Comparison of ENCODE assay signal across 8 cellular contexts in genomic region chr15:98866503-98866902, GRCh38.
DNase-seq lines count a peak whose midpoint lies in the region; ATAC-seq and TF ChIP-seq lines count a peak whose summit lies in the region.

No MANE protein-coding gene starts in this region.

- ATAC-seq in right cardiac atrium: peak in 1 of 2 donors; percentile 65
- ATAC-seq in stimulated activated effector memory CD8-positive, alpha-beta T cell treated with anti-CD3 and anti-CD28 coated beads, Interleukin-12 subunit alpha, Interleukin-12 subunit beta, amount 100 ng/mL, for 72 hours: no peak
- ATAC-seq in HG03521 (IDR thresholded peaks at IDR 0.05; ENCODE audit: unreplicated experiment): no peak

- H3K4me3 Mint-ChIP-seq in activated naive CD4-positive, alpha-beta T cell treated with anti-CD3 and anti-CD28 coated beads, Interleukin-2, amount 10 ng/mL, durations not matched to agents 7 days and 5 days: peak overlapping the region; percentile 82
- peak overlapping the region; percentile 76 for H3K4me3 Mint-ChIP-seq in stimulated activated effector memory CD8-positive, alpha-beta T cell treated with anti-CD3 and anti-CD28 coated beads, Interleukin-12 subunit alpha, Interleukin-12 subunit beta, amount 100 ng/mL, for 72 hours

- peaks cover 30% of the 10 kb centered on the region for H3K4me1 Mint-ChIP-seq in activated naive CD4-positive, alpha-beta T cell treated with anti-CD3 and anti-CD28 coated beads, Interleukin-2, amount 10 ng/mL, durations not matched to agents 7 days and 5 days
- peaks cover 21% of the 10 kb centered on the region for H3K4me1 Mint-ChIP-seq in stimulated activated effector memory CD8-positive, alpha-beta T cell treated with anti-CD3 and anti-CD28 coated beads, Interleukin-12 subunit alpha, Interleukin-12 subunit beta, amount 100 ng/mL, for 72 hours

- no peaks in the 10 kb centered on the region for H3K9me3 ChIP-seq in right cardiac atrium (ENCODE audit: control insufficient read depth, low read length)

- peak overlapping the region; percentile 90 for H3K27ac Mint-ChIP-seq in activated naive CD4-positive, alpha-beta T cell treated with anti-CD3 and anti-CD28 coated beads, Interleukin-2, amount 10 ng/mL, durations not matched to agents 7 days and 5 days
- H3K27ac Mint-ChIP-seq in stimulated activated effector memory CD8-positive, alpha-beta T cell treated with anti-CD3 and anti-CD28 coated beads, Interleukin-12 subunit alpha, Interleukin-12 subunit beta, amount 100 ng/mL, for 72 hours: peak overlapping the region; percentile 92

- no peak for DNase-seq in activated naive CD4-positive, alpha-beta T cell treated with anti-CD3 and anti-CD28 coated beads, Interleukin-2, amount 10 ng/mL, durations not matched to agents 7 days and 5 days
- DNase-seq in activated naive CD4-positive, alpha-beta T cell treated with anti-CD3 and anti-CD28 coated beads, Interleukin-2, amount 50 U/mL, for 16 hours: no peak
- DNase-seq in right cardiac atrium (peak in 1 of 3 donors; percentile 57), midbrain (lab: John Stamatoyannopoulos, UW) (no peak), amniotic stem cell (lab: John Stamatoyannopoulos, UW) (no peak)
- no peak for DNase-seq in stimulated activated effector memory CD8-positive, alpha-beta T cell treated with anti-CD3 and anti-CD28 coated beads, Interleukin-12 subunit alpha, Interleukin-12 subunit beta, amount 100 ng/mL, for 72 hours (ENCODE audit: low spot score in 2 of 2)

- H3K9me3 Mint-ChIP-seq in activated naive CD4-positive, alpha-beta T cell treated with anti-CD3 and anti-CD28 coated beads, Interleukin-2, amount 10 ng/mL, durations not matched to agents 7 days and 5 days: peaks cover 3% of the 10 kb centered on the region
- H3K9me3 Mint-ChIP-seq in stimulated activated effector memory CD8-positive, alpha-beta T cell treated with anti-CD3 and anti-CD28 coated beads, Interleukin-12 subunit alpha, Interleukin-12 subunit beta, amount 100 ng/mL, for 72 hours: no peaks in the 10 kb centered on the region

- peaks cover 8% of the 10 kb centered on the region for H3K4me1 ChIP-seq in right cardiac atrium (ENCODE audit: control insufficient read depth, insufficient read depth, low read length)

- no peaks in the 10 kb centered on the region for H3K27me3 ChIP-seq in right cardiac atrium (ENCODE audit: control insufficient read depth, insufficient read depth)

- CTCF ChIA-PET in activated naive CD4-positive, alpha-beta T cell treated with anti-CD3 and anti-CD28 coated beads, Interleukin-2, amount 10 ng/mL, durations not matched to agents 7 days and 5 days (lab: Charles Lee): interaction anchor here (0.9 to 1.4 kb wide), 2 partner anchors 15 to 46 kb away, joined by 3 to 6 read pairs; no protein-coding TSS in a partner anchor

- no peak for TF ChIP-seq CTCF in WI38 (IDR thresholded peaks at IDR 0.05; ENCODE audit: low read depth, low read length)

- intact Hi-C loops in right cardiac atrium (cut with DNase I): loop anchor here in 1 of 4 donors (10.0 kb wide), 1 partner anchor 348 kb away; no protein-coding TSS in a partner anchor

- H3K27me3 Mint-ChIP-seq in activated naive CD4-positive, alpha-beta T cell treated with anti-CD3 and anti-CD28 coated beads, Interleukin-2, amount 10 ng/mL, durations not matched to agents 7 days and 5 days: no peaks in the 10 kb centered on the region

- H3K4me3 ChIP-seq in WI38 (ENCODE audit: low read depth, low read length) (peak overlapping the region; percentile 66), right cardiac atrium (ENCODE audit: low read length) (peak overlapping the region; percentile 73)

- H3K27ac ChIP-seq in right cardiac atrium (ENCODE audit: low read length): peak overlapping the region; percentile 43

- WGBS in right cardiac atrium: 12% methylated on average over 11 of the region's 11 CpGs

- peaks cover 2% of the 10 kb centered on the region for H3K36me3 Mint-ChIP-seq in activated naive CD4-positive, alpha-beta T cell treated with anti-CD3 and anti-CD28 coated beads, Interleukin-2, amount 10 ng/mL, durations not matched to agents 7 days and 5 days
- peaks cover 14% of the 10 kb centered on the region for H3K36me3 Mint-ChIP-seq in stimulated activated effector memory CD8-positive, alpha-beta T cell treated with anti-CD3 and anti-CD28 coated beads, Interleukin-12 subunit alpha, Interleukin-12 subunit beta, amount 100 ng/mL, for 72 hours
